Comparison of ENCODE assay signal across 13 cellular contexts in genomic region chr4:41613362-41613761, GRCh38.
DNase-seq lines count a peak whose midpoint lies in the region; ATAC-seq and TF ChIP-seq lines count a peak whose summit lies in the region.
"Had no signal": no experiment of that assay in that cellular context is flagged by ENCODE, and none has a peak within 500 bp of the region (broad histone marks: within the 10 kb centered on the region; RNA-seq: fewer than 3 reads in every experiment).

No MANE protein-coding gene starts in this region.

- 52% methylated on average over 7 to 14 of the region's 14 CpGs for whole genome bisulfite sequencing in endodermal cell (ENCODE audit: insufficient coverage in 1 of 2, insufficient read length in 1 of 2), 2 experiments
- 65% methylated on average over 14 of the region's 14 CpGs for WGBS in suprapubic skin

- POLR2A ChIA-PET in activated CD4-positive, alpha-beta memory T cell treated with anti-CD3 and anti-CD28 coated beads, Interleukin-2, amount 10 ng/mL, durations not matched to agents 7 days and 5 days (lab: Charles Lee) = no interaction called here

- TF ChIP-seq POLR2A in suprapubic skin (IDR thresholded peaks at IDR 0.05) = no peak

- H3K27ac ChIP-seq in endodermal cell (ENCODE audit: low read depth, low read length) = peak overlapping the region; percentile 93
- H3K27ac ChIP-seq in suprapubic skin = no peak overlapping the region
- H3K27ac ChIP-seq in effector memory CD4-positive, alpha-beta T cell (ENCODE audit: insufficient read depth, low read length, poor library complexity, severe bottlenecking) = no peak overlapping the region

- TF ChIP-seq CTCF in HFFc6 (IDR thresholded peaks at IDR 0.05) (no peak), endodermal cell (conservative IDR thresholded peaks at IDR 0.05) (no peak), mesothelial cell of epicardium (IDR thresholded peaks at IDR 0.05; ENCODE audit: unreplicated experiment) (no peak), suprapubic skin (IDR thresholded peaks at IDR 0.05) (no peak)

- H3K4me3 ChIP-seq in endodermal cell (ENCODE audit: low read length) = no peak overlapping the region
- H3K4me3 ChIP-seq in suprapubic skin = peak overlapping the region; percentile 22
- H3K4me3 ChIP-seq in effector memory CD4-positive, alpha-beta T cell (ENCODE audit: insufficient read depth, low read depth, low read length, poor library complexity, severe bottlenecking) = no peak overlapping the region

- CTCF ChIA-PET in activated CD4-positive, alpha-beta memory T cell treated with anti-CD3 and anti-CD28 coated beads, Interleukin-2, amount 10 ng/mL, durations not matched to agents 7 days and 5 days (lab: Charles Lee) = no interaction called here

- ATAC-seq in HG03460 (IDR thresholded peaks at IDR 0.05; ENCODE audit: unreplicated experiment) = no peak
- ATAC-seq: activated CD4-positive, alpha-beta T cell treated with anti-CD3 and anti-CD28 coated beads for 36 hours had no signal

- peak overlapping the region; percentile 67; the same call in 1 of the 2 replicates for H3K27ac Mint-ChIP-seq in HFFc6
- H3K27ac Mint-ChIP-seq in endodermal cell = no peak overlapping the region
- H3K27ac Mint-ChIP-seq in mesothelial cell of epicardium = peak overlapping the region; percentile 96
- no peak overlapping the region for H3K27ac Mint-ChIP-seq in activated CD4-positive, alpha-beta memory T cell treated with anti-CD3 and anti-CD28 coated beads, Interleukin-2, amount 10 ng/mL, durations not matched to agents 7 days and 5 days
- H3K27ac Mint-ChIP-seq: activated CD4-positive, alpha-beta T cell treated with anti-CD3 and anti-CD28 coated beads for 36 hours had no signal

- H3K9me3 ChIP-seq in endodermal cell (ENCODE audit: control insufficient read depth, low read length) (no peaks in the 10 kb centered on the region), suprapubic skin (no peaks in the 10 kb centered on the region)
- H3K9me3 ChIP-seq in effector memory CD4-positive, alpha-beta T cell (ENCODE audit: control insufficient read depth, low read length) = no peaks in the 10 kb centered on the region
- H3K9me3 ChIP-seq: stomach had no signal

- no peak for DNase-seq in HFFc6
- peak; percentile 67 for DNase-seq in endodermal cell
- peak in 1 of 2 experiments; percentile 49 for DNase-seq in mesothelial cell of epicardium (ENCODE audit: low spot score in 2 of 2, unreplicated experiment in 2 of 2)
- no peak for DNase-seq in suprapubic skin (ENCODE audit: low spot score in 2 of 2)
- no peak for DNase-seq in effector memory CD4-positive, alpha-beta T cell
- no peak for DNase-seq in activated CD4-positive, alpha-beta memory T cell treated with anti-CD3 and anti-CD28 coated beads, Interleukin-2, amount 10 ng/mL, durations not matched to agents 7 days and 5 days
- no peak for DNase-seq in 8988T
- DNase-seq: activated CD4-positive, alpha-beta T cell treated with anti-CD3 and anti-CD28 coated beads for 36 hours; activated gamma-delta T cell treated with Interleukin-2 at 50 U/mL for 16 hours; glutamatergic neuron; stimulated activated CD4-positive, alpha-beta T cell treated with anti-CD3 and anti-CD28 coated beads, Interleukin-2, amount 100 ng/mL, for 48 hours; stomach had no signal

- H3K4me1 Mint-ChIP-seq in HFFc6 (ENCODE audit: low read depth) (peaks cover 47% of the 10 kb centered on the region), endodermal cell (peaks cover 39% of the 10 kb centered on the region), mesothelial cell of epicardium (peaks cover 47% of the 10 kb centered on the region)
- no peaks in the 10 kb centered on the region for H3K4me1 Mint-ChIP-seq in activated CD4-positive, alpha-beta memory T cell treated with anti-CD3 and anti-CD28 coated beads, Interleukin-2, amount 10 ng/mL, durations not matched to agents 7 days and 5 days
- H3K4me1 Mint-ChIP-seq: activated CD4-positive, alpha-beta T cell treated with anti-CD3 and anti-CD28 coated beads for 36 hours had no signal

- H3K9me3 Mint-ChIP-seq in HFFc6 = no peaks in the 10 kb centered on the region
- no peaks in the 10 kb centered on the region for H3K9me3 Mint-ChIP-seq in endodermal cell
- H3K9me3 Mint-ChIP-seq in mesothelial cell of epicardium = no peaks in the 10 kb centered on the region
- no peaks in the 10 kb centered on the region for H3K9me3 Mint-ChIP-seq in activated CD4-positive, alpha-beta memory T cell treated with anti-CD3 and anti-CD28 coated beads, Interleukin-2, amount 10 ng/mL, durations not matched to agents 7 days and 5 days

- H3K4me3 Mint-ChIP-seq in HFFc6 (peak overlapping the region; percentile 86), endodermal cell (peak overlapping the region; percentile 35), mesothelial cell of epicardium (peak overlapping the region; percentile 71)
- no peak overlapping the region for H3K4me3 Mint-ChIP-seq in activated CD4-positive, alpha-beta memory T cell treated with anti-CD3 and anti-CD28 coated beads, Interleukin-2, amount 10 ng/mL, durations not matched to agents 7 days and 5 days
- H3K4me3 Mint-ChIP-seq: activated CD4-positive, alpha-beta T cell treated with anti-CD3 and anti-CD28 coated beads for 36 hours had no signal

- H3K36me3 ChIP-seq in endodermal cell (ENCODE audit: control insufficient read depth, insufficient read depth, low read length) (no peaks in the 10 kb centered on the region), suprapubic skin (no peaks in the 10 kb centered on the region)
- no peaks in the 10 kb centered on the region for H3K36me3 ChIP-seq in effector memory CD4-positive, alpha-beta T cell (ENCODE audit: control insufficient read depth, insufficient read depth, low read length)
- H3K36me3 ChIP-seq: stomach had no signal

- no peak for TF ChIP-seq EP300 in suprapubic skin (IDR thresholded peaks at IDR 0.05)

- H3K4me1 ChIP-seq in endodermal cell (ENCODE audit: control insufficient read depth, insufficient read depth, low read length) (peaks cover 13% of the 10 kb centered on the region), suprapubic skin (peaks cover 29% of the 10 kb centered on the region)
- no peaks in the 10 kb centered on the region for H3K4me1 ChIP-seq in effector memory CD4-positive, alpha-beta T cell (ENCODE audit: control insufficient read depth, insufficient read depth, low read length, poor library complexity, severe bottlenecking)

- H3K9ac ChIP-seq in endodermal cell (ENCODE audit: extremely low read depth, low read length, poor library complexity, severe bottlenecking) = no peak overlapping the region

- H3K27me3 ChIP-seq in endodermal cell (ENCODE audit: control insufficient read depth, insufficient read depth, low read length, poor library complexity, severe bottlenecking) = peaks cover 14% of the 10 kb centered on the region
- no peaks in the 10 kb centered on the region for H3K27me3 ChIP-seq in suprapubic skin
- no peaks in the 10 kb centered on the region for H3K27me3 ChIP-seq in effector memory CD4-positive, alpha-beta T cell (replicated peaks; ENCODE audit: control insufficient read depth, insufficient read depth, low read length, poor library complexity, severe bottlenecking)
- H3K27me3 ChIP-seq: stomach had no signal

- H3K27me3 Mint-ChIP-seq in HFFc6 (ENCODE audit: insufficient read depth) (peaks cover 11% of the 10 kb centered on the region; the same call in 1 of the 2 replicates), endodermal cell (ENCODE audit: insufficient read depth) (peaks cover 56% of the 10 kb centered on the region), mesothelial cell of epicardium (ENCODE audit: low read depth) (no peaks in the 10 kb centered on the region)
- no peaks in the 10 kb centered on the region for H3K27me3 Mint-ChIP-seq in activated CD4-positive, alpha-beta memory T cell treated with anti-CD3 and anti-CD28 coated beads, Interleukin-2, amount 10 ng/mL, durations not matched to agents 7 days and 5 days

- H3K36me3 Mint-ChIP-seq in HFFc6 (ENCODE audit: low read depth) (peaks cover 17% of the 10 kb centered on the region; the same call in 1 of the 2 replicates), endodermal cell (ENCODE audit: low read depth) (no peaks in the 10 kb centered on the region), mesothelial cell of epicardium (peaks cover 5% of the 10 kb centered on the region)
- no peaks in the 10 kb centered on the region for H3K36me3 Mint-ChIP-seq in activated CD4-positive, alpha-beta memory T cell treated with anti-CD3 and anti-CD28 coated beads, Interleukin-2, amount 10 ng/mL, durations not matched to agents 7 days and 5 days (ENCODE audit: low read depth)

Comparison
In these comparisons a context has a peak if more than half of its experiments do, and no peak if none do; other contexts are left out.
1. H3K27ac Mint-ChIP-seq: peak in HFFc6 (single experiment) and mesothelial cell of epicardium (single experiment); none in endodermal cell (single experiment) and activated CD4-positive, alpha-beta memory T cell treated with anti-CD3 and anti-CD28 coated beads, Interleukin-2, amount 10 ng/mL, durations not matched to agents 7 days and 5 days (single experiment).